1 cellular context compared by ENCODE assay signal in the genomic region with DNA sequence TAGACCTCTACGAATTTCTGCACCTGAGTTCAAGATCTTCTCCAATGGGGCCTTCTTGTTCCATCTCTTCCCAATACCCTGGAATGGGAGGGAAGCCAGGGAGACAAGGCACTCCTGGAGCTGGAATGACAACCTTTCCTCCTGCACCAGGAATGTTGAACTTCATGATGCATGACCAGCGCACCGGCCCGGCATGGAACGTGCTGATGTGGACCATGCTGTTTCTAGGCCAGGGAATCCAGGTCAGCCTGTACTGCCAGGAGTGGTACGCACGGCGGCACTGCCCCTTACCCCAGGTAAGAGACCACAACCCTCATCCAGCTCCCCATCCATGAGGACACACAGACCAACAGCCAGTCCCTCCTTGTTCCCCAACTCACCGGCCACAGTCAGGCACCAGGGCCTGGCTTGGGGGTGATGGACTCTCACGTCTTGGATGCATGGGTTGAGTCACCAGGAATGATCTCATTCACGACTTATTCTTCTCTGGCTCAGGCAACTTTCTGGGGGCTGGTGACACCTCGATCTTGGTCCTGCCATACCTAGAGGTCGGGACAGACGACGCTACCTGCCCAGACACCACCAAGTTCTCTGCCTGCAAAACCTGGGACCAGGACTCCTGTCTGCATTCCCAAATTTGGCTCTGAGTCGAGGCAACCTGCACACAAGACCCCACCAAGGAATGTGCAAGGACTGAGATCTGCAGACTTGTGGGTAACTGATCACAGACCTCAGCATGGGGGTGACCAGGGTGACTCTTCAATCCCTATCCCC.
TF ChIP-seq lines count a peak whose summit lies in the region.

No MANE protein-coding gene starts in this region.

TF ChIP-seq in HEK293, 187 proteins besides CTCF, POLR2A, EP300 and RAD21:
- TF ChIP-seq ZNF121 (tag by site-specific recombination; IDR thresholded peaks at IDR 0.05) (no peak), ZNF600 (tag by site-specific recombination; IDR thresholded peaks at IDR 0.05) (peak; percentile 84), IKZF3 (tag by site-specific recombination; IDR thresholded peaks at IDR 0.05) (0 out of 2 replicates have a peak, but pooled peaks have one; percentile 7)
